In genomic region chr2:73684905-73685304, GRCh38 we compare ENCODE assay signal across 1 cellular context.
TF ChIP-seq lines count a peak whose summit lies in the region.
"Not testable (repeated sequence)": the region's sequence is repeated elsewhere in the genome, so short reads cannot be mapped to it uniquely, and the experiment has no call there.

No MANE protein-coding gene starts in this region.

TF ChIP-seq in K562, 482 proteins besides CTCF, POLR2A, EP300 and RAD21:
- not testable (repeated sequence) for TF ChIP-seq ATF1 (CRISPR knock-in tag; IDR thresholded peaks at IDR 0.05)
- 0 out of 2 replicates have a peak, but pooled peaks have one; percentile 18 for TF ChIP-seq ATF1 (tag; IDR thresholded peaks at IDR 0.05)
- 0 out of 2 replicates have a peak, but pooled peaks have one; percentile 18 for TF ChIP-seq VEZF1 (CRISPR knock-in tag; IDR thresholded peaks at IDR 0.05)
